In genomic region chr16:88810166-88810867, GRCh38 we compare ENCODE assay signal across 9 cellular contexts. TPM values are rescaled to one million over a fixed set of nuclear protein-coding genes. Genes with fewer than 3 reads are reported as not detected.
A peak's percentile ranks its signal among the peaks of the same experiment; 100 is the strongest.
DNase-seq lines count a peak whose midpoint lies in the region; ATAC-seq, FAIRE-seq and TF ChIP-seq lines count a peak whose summit lies in the region.
"Had no signal": no experiment of that assay in that cellular context is flagged by ENCODE, and none has a peak within 500 bp of the region (broad histone marks: within the 10 kb centered on the region; RNA-seq: fewer than 3 reads in every experiment).

No MANE protein-coding gene starts in this region.

- peaks cover 31% of the 10 kb centered on the region for H3K79me2 ChIP-seq in endothelial cell of umbilical vein (ENCODE audit: control insufficient read depth, insufficient read depth, low read length)

- no peaks in the 10 kb centered on the region for H3K9me3 ChIP-seq in endothelial cell of umbilical vein (replicated peaks; ENCODE audit: control insufficient read depth, insufficient read depth, low read length)
- no peaks in the 10 kb centered on the region for H3K9me3 ChIP-seq in psoas muscle

- peak; percentile 73 for DNase-seq in activated CD4-positive, alpha-beta T cell treated with anti-CD3 and anti-CD28 coated beads for 36 hours
- no peak for DNase-seq in activated CD4-positive, alpha-beta T cell treated with anti-CD3 and anti-CD28 coated beads, Interleukin-2, amount 50 U/mL, for 4 hours
- DNase-seq in SK-N-DZ (ENCODE audit: low spot score) (peak; percentile 53), endothelial cell of umbilical vein (ENCODE audit: low read depth, low spot score) (no peak), psoas muscle (peak in 1 of 2 donors; percentile 56), AG08395 (ENCODE audit: low spot score) (no peak), cerebellar nuclear complex (lab: John Stamatoyannopoulos, UW) (no peak), NCI-H1092 (lab: John Stamatoyannopoulos, UW) (no peak)

- intact Hi-C loops in activated CD4-positive, alpha-beta T cell treated with anti-CD3 and anti-CD28 coated beads for 36 hours (cut with DNase I, micrococcal nuclease) = loop anchor here in 1 of 2 experiments (2.0 to 5.0 kb wide), 3 partner anchors 74 to 307 kb away; no protein-coding TSS in a partner anchor
- intact Hi-C loops in endothelial cell of umbilical vein (cut with micrococcal nuclease) = loop anchor here (5.0 kb wide), 1 partner anchor 112 kb away; no protein-coding TSS in a partner anchor
- intact Hi-C loops in psoas muscle (cut with DNase I) = loop anchor here (5.0 to 10.0 kb wide), 5 partner anchors 47 to 407 kb away; partner anchors contain the start of genes ACSF3 (in 2 of the 2), GALNS (in 1 of the 2), TRAPPC2L (in 1 of the 2) and ZNF778 (in 1 of the 2)

- H3K4me1 ChIP-seq in endothelial cell of umbilical vein (ENCODE audit: control insufficient read depth, extremely low read depth, insufficient read depth, low read length) (peaks cover 17% of the 10 kb centered on the region), psoas muscle (peaks cover 13% of the 10 kb centered on the region)

- TF ChIP-seq CTCF in endothelial cell of umbilical vein (IDR thresholded peaks at IDR 0.05; ENCODE audit: extremely low read depth in 1 of 2, insufficient read depth in 1 of 2, low read depth in 1 of 2, low read length in 2 of 2) = no peak
- no peak for TF ChIP-seq CTCF in psoas muscle (IDR thresholded peaks at IDR 0.05)

- no peaks in the 10 kb centered on the region for H3K27me3 ChIP-seq in endothelial cell of umbilical vein (ENCODE audit: control insufficient read depth in 2 of 2, insufficient read depth in 2 of 2, low read length in 2 of 2)
- no peaks in the 10 kb centered on the region for H3K27me3 ChIP-seq in psoas muscle (ENCODE audit: insufficient read depth in 3 of 3, low read length in 2 of 3)

- no TSS peak for BruUV-seq in endothelial cell of umbilical vein (replicated peaks; lab: Mats Ljungman, UMichigan)

- POLR2A ChIA-PET in activated CD4-positive, alpha-beta T cell treated with anti-CD3 and anti-CD28 coated beads for 36 hours (lab: Charles Lee) = interaction anchor here (0.6 to 2.6 kb wide), 8 partner anchors 8 to 287 kb away, joined by 3 to 13 read pairs (median 4); partner anchors contain the start of gene ACSF3
- POLR2A ChIA-PET in endothelial cell of umbilical vein (lab: Charles Lee) = no interaction called here

- no peaks in the 10 kb centered on the region for H3K9me3 Mint-ChIP-seq in activated CD4-positive, alpha-beta T cell treated with anti-CD3 and anti-CD28 coated beads for 36 hours (ENCODE audit: low read depth)

- H3K27me3 Mint-ChIP-seq in activated CD4-positive, alpha-beta T cell treated with anti-CD3 and anti-CD28 coated beads for 36 hours = no peaks in the 10 kb centered on the region

- H3K4me1 Mint-ChIP-seq in activated CD4-positive, alpha-beta T cell treated with anti-CD3 and anti-CD28 coated beads for 36 hours = peaks cover 22% of the 10 kb centered on the region

- H3K27ac ChIP-seq in endothelial cell of umbilical vein (ENCODE audit: insufficient read depth, low read depth, low read length) (no peak overlapping the region), psoas muscle (peak overlapping the region; percentile 93)

- peak overlapping the region; percentile 57 for H3K9ac ChIP-seq in endothelial cell of umbilical vein (replicated peaks; ENCODE audit: extremely low read depth, insufficient read depth, low read length)

- no peak overlapping the region for H2AFZ ChIP-seq in endothelial cell of umbilical vein (ENCODE audit: low read depth, low read length)

- dilution Hi-C loops in endothelial cell of umbilical vein (cut with MboI; ENCODE audit: extremely low pct_ligation_motif_present, low sequenced_read_pairs) = no loop called here

- peak overlapping the region; percentile 86 for H3K4me3 Mint-ChIP-seq in activated CD4-positive, alpha-beta T cell treated with anti-CD3 and anti-CD28 coated beads for 36 hours

- peaks cover 4 to 12% of the 10 kb centered on the region in 2 experiments for H3K36me3 ChIP-seq in endothelial cell of umbilical vein (ENCODE audit: control insufficient read depth in 2 of 2, extremely low read depth in 1 of 2, insufficient read depth in 2 of 2, low read length in 2 of 2)
- H3K36me3 ChIP-seq in psoas muscle (ENCODE audit: insufficient read depth in 1 of 2, low read depth in 1 of 2) = peaks cover 6 to 25% of the 10 kb centered on the region in 2 donors

- H3K36me3 Mint-ChIP-seq in activated CD4-positive, alpha-beta T cell treated with anti-CD3 and anti-CD28 coated beads for 36 hours (ENCODE audit: low read depth) = peaks cover 51% of the 10 kb centered on the region

- H3K4me2 ChIP-seq in endothelial cell of umbilical vein (ENCODE audit: insufficient read depth, low read length) = peak overlapping the region; percentile 60

- H3K27ac Mint-ChIP-seq in activated CD4-positive, alpha-beta T cell treated with anti-CD3 and anti-CD28 coated beads for 36 hours = peak overlapping the region; percentile 88

- peak; percentile 24 for ATAC-seq in activated CD4-positive, alpha-beta T cell treated with anti-CD3 and anti-CD28 coated beads for 36 hours
- ATAC-seq in psoas muscle = no peak

- TF ChIP-seq POLR2A in endothelial cell of umbilical vein (IDR thresholded peaks at IDR 0.05; ENCODE audit: low read depth, low read length) = no peak

- H4K20me1 ChIP-seq in endothelial cell of umbilical vein (replicated peaks; ENCODE audit: control insufficient read depth, extremely low read depth, insufficient read depth, low read length) = no peaks in the 10 kb centered on the region

- CTCF ChIA-PET in activated CD4-positive, alpha-beta T cell treated with anti-CD3 and anti-CD28 coated beads for 36 hours (lab: Charles Lee) = interaction anchor here (0.6 to 5.1 kb wide), 6 partner anchors 17 to 275 kb away, joined by 3 to 22 read pairs (median 4); partner anchors contain the start of genes GALNS and TRAPPC2L
- CTCF ChIA-PET in endothelial cell of umbilical vein (lab: Charles Lee) = interaction anchor here (0.8 to 3.8 kb wide), 5 partner anchors 26 to 406 kb away, joined by 3 to 28 read pairs (median 14); partner anchors contain the start of gene PIEZO1

- no peak for FAIRE-seq in endothelial cell of umbilical vein (lab: Jason Lieb, UNC)
- FAIRE-seq: endometrium had no signal

- H3K9me1 ChIP-seq in endothelial cell of umbilical vein (replicated peaks; ENCODE audit: control insufficient read depth, extremely low read depth, insufficient read depth, low read length) = no peaks in the 10 kb centered on the region

- H3K4me3 ChIP-seq in endothelial cell of umbilical vein (replicated peaks in 1 of 3; ENCODE audit: insufficient read depth in 1 of 3, low read depth in 1 of 3, low read length in 3 of 3) (peak overlapping the region in 2 of 3 experiments; percentile 42 to 53), psoas muscle (peak overlapping the region; percentile 88)

- WGBS in psoas muscle, 3 donors = 38 to 49% (median 41%) methylated on average over 11 of the region's 11 CpGs

RNA-seq across cellular contexts. Expression of gene APRT, which starts 1.4 kb away (rescaled TPM):
- 100 to 1,000 TPM; 105 to 179 TPM for total RNA-seq in activated CD4-positive, alpha-beta T cell treated with anti-CD3 and anti-CD28 coated beads for 36 hours
- polyA plus RNA-seq in SK-N-DZ (2014; cell fraction: cytosol; rRNA removed) = 144 and 169 TPM in 2 replicates
- polyA plus RNA-seq in SK-N-DZ (2014; cell fraction: nucleus; rRNA removed) = 148 and 171 TPM in 2 replicates
- total RNA-seq in endothelial cell of umbilical vein (148 and 152 TPM in 2 replicates), psoas muscle (10 to 100 TPM; 32.8 to 67.7 (median 55.0) TPM)
- polyA plus RNA-seq in endothelial cell of umbilical vein (143 and 179 TPM in 2 replicates), psoas muscle (100 to 1,000 TPM in 1 of 3 donors, 10 to 100 TPM in 2; 49.4 to 165 (median 66.9) TPM)
- 95.1 and 129 TPM in 2 replicates for polyA plus RNA-seq in endothelial cell of umbilical vein (2011; cell fraction: cytosol; rRNA removed)
- polyA plus RNA-seq in endothelial cell of umbilical vein (2011; cell fraction: nucleus; rRNA removed) = 76.5 and 81.0 TPM in 2 replicates
- polyA plus RNA-seq in endothelial cell of umbilical vein (2012) = 172 and 240 TPM in 2 replicates
- 35.0 and 35.7 TPM in 2 replicates for polyA minus RNA-seq in endothelial cell of umbilical vein
- 133 TPM for polyA minus RNA-seq in endothelial cell of umbilical vein (2011; cell fraction: cytosol; rRNA and poly(A)+ RNA removed)
- polyA minus RNA-seq in endothelial cell of umbilical vein (2011; cell fraction: nucleus; rRNA and poly(A)+ RNA removed) = 16.2 and 27.3 TPM in 2 replicates

RNA-seq across cellular contexts. Expression of gene CDT1, which starts 6.7 kb away (rescaled TPM):
- 100 to 1,000 TPM; 136 to 182 TPM for total RNA-seq in activated CD4-positive, alpha-beta T cell treated with anti-CD3 and anti-CD28 coated beads for 36 hours
- 77.2 and 112 TPM in 2 replicates for polyA plus RNA-seq in SK-N-DZ (2014; cell fraction: cytosol; rRNA removed)
- 39.4 and 47.6 TPM in 2 replicates for polyA plus RNA-seq in SK-N-DZ (2014; cell fraction: nucleus; rRNA removed)
- total RNA-seq in endothelial cell of umbilical vein (26.5 and 30.6 TPM in 2 replicates), psoas muscle (under 1 TPM in 3 of 4 donors, not detected in 1; 0.17 to 0.59 (median 0.25) TPM)
- polyA plus RNA-seq in endothelial cell of umbilical vein (15.6 and 19.3 TPM in 2 replicates), psoas muscle (under 1 TPM; 0.03 to 0.13 (median 0.04) TPM)
- 14.3 and 19.4 TPM in 2 replicates for polyA plus RNA-seq in endothelial cell of umbilical vein (2011; cell fraction: cytosol; rRNA removed)
- polyA plus RNA-seq in endothelial cell of umbilical vein (2011; cell fraction: nucleus; rRNA removed) = 11.5 and 12.3 TPM in 2 replicates
- polyA plus RNA-seq in endothelial cell of umbilical vein (2012) = 6.7 and 8.2 TPM in 2 replicates
- polyA minus RNA-seq in endothelial cell of umbilical vein = 5.6 and 9.8 TPM in 2 replicates
- polyA minus RNA-seq in endothelial cell of umbilical vein (2011; cell fraction: cytosol; rRNA and poly(A)+ RNA removed) = 96.4 TPM
- polyA minus RNA-seq in endothelial cell of umbilical vein (2011; cell fraction: nucleus; rRNA and poly(A)+ RNA removed) = 4.5 and 8.7 TPM in 2 replicates

RNA-seq across cellular contexts. Expression of gene PIEZO1, which starts 25.3 kb away (rescaled TPM):
- 100 to 1,000 TPM; 105 to 126 TPM for total RNA-seq in activated CD4-positive, alpha-beta T cell treated with anti-CD3 and anti-CD28 coated beads for 36 hours
- polyA plus RNA-seq in SK-N-DZ (2014; cell fraction: cytosol; rRNA removed) = 37.9 and 52.7 TPM in 2 replicates
- polyA plus RNA-seq in SK-N-DZ (2014; cell fraction: nucleus; rRNA removed) = 213 and 283 TPM in 2 replicates
- total RNA-seq in endothelial cell of umbilical vein = 306 and 322 TPM in 2 replicates
- 298 and 393 TPM in 2 replicates for polyA plus RNA-seq in endothelial cell of umbilical vein
- polyA plus RNA-seq in endothelial cell of umbilical vein (2011; cell fraction: cytosol; rRNA removed) = 224 and 318 TPM in 2 replicates
- 848 and 1,004 TPM in 2 replicates for polyA plus RNA-seq in endothelial cell of umbilical vein (2011; cell fraction: nucleus; rRNA removed)
- polyA plus RNA-seq in endothelial cell of umbilical vein (2012) = 214 and 360 TPM in 2 replicates
- 294 and 363 TPM in 2 replicates for polyA minus RNA-seq in endothelial cell of umbilical vein
- polyA minus RNA-seq in endothelial cell of umbilical vein (2011; cell fraction: cytosol; rRNA and poly(A)+ RNA removed) = 47.3 TPM
- polyA minus RNA-seq in endothelial cell of umbilical vein (2011; cell fraction: nucleus; rRNA and poly(A)+ RNA removed) = 270 and 364 TPM in 2 replicates
- total RNA-seq in psoas muscle = 10 to 100 TPM in 2 of 4 donors, 1 to 10 TPM in 2; 8.8 to 12.6 (median 10.9) TPM
- polyA plus RNA-seq in psoas muscle = 10 to 100 TPM in 2 of 3 donors, 1 to 10 TPM in 1; 7.2 to 26.8 (median 10.2) TPM

RNA-seq across cellular contexts. Expression of gene GALNS, which starts 46.4 kb away (rescaled TPM):
- total RNA-seq in activated CD4-positive, alpha-beta T cell treated with anti-CD3 and anti-CD28 coated beads for 36 hours = 10 to 100 TPM; 20.1 TPM
- 12.5 and 12.6 TPM in 2 replicates for polyA plus RNA-seq in SK-N-DZ (2014; cell fraction: cytosol; rRNA removed)
- 24.2 and 25.6 TPM in 2 replicates for polyA plus RNA-seq in SK-N-DZ (2014; cell fraction: nucleus; rRNA removed)
- total RNA-seq in endothelial cell of umbilical vein = 32.5 and 40.2 TPM in 2 replicates
- polyA plus RNA-seq in endothelial cell of umbilical vein = 21.8 and 23.2 TPM in 2 replicates
- polyA plus RNA-seq in endothelial cell of umbilical vein (2011; cell fraction: cytosol; rRNA removed) = 19.3 and 23.0 TPM in 2 replicates
- 35.1 and 45.6 TPM in 2 replicates for polyA plus RNA-seq in endothelial cell of umbilical vein (2011; cell fraction: nucleus; rRNA removed)
- polyA plus RNA-seq in endothelial cell of umbilical vein (2012) = 33.4 and 52.4 TPM in 2 replicates
- polyA minus RNA-seq in endothelial cell of umbilical vein = 22.5 and 25.8 TPM in 2 replicates
- 6.6 TPM for polyA minus RNA-seq in endothelial cell of umbilical vein (2011; cell fraction: cytosol; rRNA and poly(A)+ RNA removed)
- 22.9 and 28.4 TPM in 2 replicates for polyA minus RNA-seq in endothelial cell of umbilical vein (2011; cell fraction: nucleus; rRNA and poly(A)+ RNA removed)
- 10 to 100 TPM in 2 of 4 donors, 1 to 10 TPM in 2; 4.8 to 10.4 (median 9.7) TPM for total RNA-seq in psoas muscle
- 10 to 100 TPM in 2 of 3 donors, 1 to 10 TPM in 1; 9.0 to 15.4 (median 12.3) TPM for polyA plus RNA-seq in psoas muscle

RNA-seq across cellular contexts. Expression of gene TRAPPC2L, which starts 46.6 kb away (rescaled TPM):
- total RNA-seq in activated CD4-positive, alpha-beta T cell treated with anti-CD3 and anti-CD28 coated beads for 36 hours = 10 to 100 TPM; 43.3 to 50.7 TPM
- 73.5 and 79.4 TPM in 2 replicates for polyA plus RNA-seq in SK-N-DZ (2014; cell fraction: cytosol; rRNA removed)
- 69.1 and 79.2 TPM in 2 replicates for polyA plus RNA-seq in SK-N-DZ (2014; cell fraction: nucleus; rRNA removed)
- total RNA-seq in endothelial cell of umbilical vein (61.9 and 80.0 TPM in 2 replicates), psoas muscle (10 to 100 TPM; 38.6 to 42.6 (median 38.7) TPM)
- polyA plus RNA-seq in endothelial cell of umbilical vein (131 and 151 TPM in 2 replicates), psoas muscle (10 to 100 TPM; 23.9 to 30.7 (median 28.5) TPM)
- polyA plus RNA-seq in endothelial cell of umbilical vein (2011; cell fraction: cytosol; rRNA removed) = 128 and 141 TPM in 2 replicates
- 62.5 and 69.4 TPM in 2 replicates for polyA plus RNA-seq in endothelial cell of umbilical vein (2011; cell fraction: nucleus; rRNA removed)
- polyA plus RNA-seq in endothelial cell of umbilical vein (2012) = 206 and 238 TPM in 2 replicates
- polyA minus RNA-seq in endothelial cell of umbilical vein = 49.9 and 115 TPM in 2 replicates
- polyA minus RNA-seq in endothelial cell of umbilical vein (2011; cell fraction: cytosol; rRNA and poly(A)+ RNA removed) = 24.3 TPM
- 19.6 and 25.1 TPM in 2 replicates for polyA minus RNA-seq in endothelial cell of umbilical vein (2011; cell fraction: nucleus; rRNA and poly(A)+ RNA removed)

Comparison
In these comparisons a context has a peak if more than half of its experiments do, and no peak if none do; other contexts are left out.
1. DNase-seq: peak in activated CD4-positive, alpha-beta T cell treated with anti-CD3 and anti-CD28 coated beads for 36 hours (single experiment) and SK-N-DZ (single experiment); none in activated CD4-positive, alpha-beta T cell treated with anti-CD3 and anti-CD28 coated beads, Interleukin-2, amount 50 U/mL, for 4 hours (0 of 2), endothelial cell of umbilical vein (single experiment), AG08395 (single experiment), cerebellar nuclear complex (0 of 2) and NCI-H1092 (single experiment).
2. RNA of gene CDT1, which starts 6.7 kb away (total RNA-seq): 136 to 182 TPM in activated CD4-positive, alpha-beta T cell treated with anti-CD3 and anti-CD28 coated beads for 36 hours and 26.5 to 30.6 TPM in endothelial cell of umbilical vein; 0.17 to 0.59 TPM in psoas muscle; every median in the first group is over 10 times any median in the second.
3. RNA of gene PIEZO1, which starts 25.3 kb away (total RNA-seq): 306 to 322 TPM in endothelial cell of umbilical vein and 105 to 126 TPM in activated CD4-positive, alpha-beta T cell treated with anti-CD3 and anti-CD28 coated beads for 36 hours; 8.8 to 12.6 TPM in psoas muscle; every median in the first group is over 4 times any median in the second.